In genomic region chr5:138641547-138642298, GRCh38 we compare ENCODE assay signal across 9 cellular contexts.
DNase-seq lines count a peak whose midpoint lies in the region; ATAC-seq and TF ChIP-seq lines count a peak whose summit lies in the region.
"Had no signal": no experiment of that assay in that cellular context is flagged by ENCODE, and none has a peak within 500 bp of the region (broad histone marks: within the 10 kb centered on the region; RNA-seq: fewer than 3 reads in every experiment).

No MANE protein-coding gene starts in this region.

- intact Hi-C loops in activated T-helper 2 cell treated with anti-CD3 and anti-CD28 coated beads, Interferon-gamma antibody, Interleukin-2, Interleukin-4, amounts not matched to agents 10 μg/mL and 5 μg/mL and 100 μg/mL, durations not matched to agents 14 hours and 24 hours and 36 hours (cut with micrococcal nuclease), result loop anchor here (1.0 to 2.0 kb wide), 2 partner anchors 259 to 621 kb away; no protein-coding TSS in a partner anchor

- no peaks in the 10 kb centered on the region for H3K36me3 ChIP-seq in CD4-positive, CD25-positive, alpha-beta regulatory T cell (ENCODE audit: control insufficient read depth, insufficient read depth, low read length)
- no peaks in the 10 kb centered on the region for H3K36me3 ChIP-seq in tibial nerve

- H3K4me1 Mint-ChIP-seq in CD4-positive, CD25-positive, alpha-beta regulatory T cell, result no peaks in the 10 kb centered on the region
- H3K4me1 Mint-ChIP-seq in activated T-helper 2 cell treated with anti-CD3 and anti-CD28 coated beads, Interferon-gamma antibody, Interleukin-2, Interleukin-4, amounts not matched to agents 10 μg/mL and 5 μg/mL and 100 μg/mL, durations not matched to agents 14 hours and 24 hours and 36 hours (ENCODE audit: low read depth), result no peaks in the 10 kb centered on the region
- H3K4me1 Mint-ChIP-seq in osteocyte (ENCODE audit: unreplicated experiment), result peaks cover 2% of the 10 kb centered on the region
- H3K4me1 Mint-ChIP-seq: IgD-negative memory B cell had no signal

- peak overlapping the region in 1 of 3 donors; percentile 83 for H3K27ac Mint-ChIP-seq in CD4-positive, CD25-positive, alpha-beta regulatory T cell
- H3K27ac Mint-ChIP-seq in activated T-helper 2 cell treated with anti-CD3 and anti-CD28 coated beads, Interferon-gamma antibody, Interleukin-2, Interleukin-4, amounts not matched to agents 10 μg/mL and 5 μg/mL and 100 μg/mL, durations not matched to agents 14 hours and 24 hours and 36 hours, result no peak overlapping the region
- no peak overlapping the region for H3K27ac Mint-ChIP-seq in osteocyte (ENCODE audit: unreplicated experiment)
- H3K27ac Mint-ChIP-seq: IgD-negative memory B cell had no signal

- no peak for TF ChIP-seq EP300 in tibial nerve (IDR thresholded peaks at IDR 0.05)

- H3K4me3 Mint-ChIP-seq in CD4-positive, CD25-positive, alpha-beta regulatory T cell, result no peak overlapping the region
- no peak overlapping the region for H3K4me3 Mint-ChIP-seq in activated T-helper 2 cell treated with anti-CD3 and anti-CD28 coated beads, Interferon-gamma antibody, Interleukin-2, Interleukin-4, amounts not matched to agents 10 μg/mL and 5 μg/mL and 100 μg/mL, durations not matched to agents 14 hours and 24 hours and 36 hours (ENCODE audit: low read depth)
- no peak overlapping the region for H3K4me3 Mint-ChIP-seq in osteocyte (ENCODE audit: unreplicated experiment)
- H3K4me3 Mint-ChIP-seq: IgD-negative memory B cell had no signal

- no peak for ATAC-seq in CD4-positive, CD25-positive, alpha-beta regulatory T cell (ENCODE audit: low read depth in 2 of 2)
- ATAC-seq in HG02678 (IDR thresholded peaks at IDR 0.05; ENCODE audit: unreplicated experiment), result no peak

- no peaks in the 10 kb centered on the region for H3K4me1 ChIP-seq in CD4-positive, CD25-positive, alpha-beta regulatory T cell (ENCODE audit: control insufficient read depth, insufficient read depth, low read length, poor library complexity, severe bottlenecking)
- H3K4me1 ChIP-seq in tibial nerve, result peaks cover 0 to 5% (median 0%) of the 10 kb centered on the region in 4 donors

- H3K9me3 ChIP-seq in CD4-positive, CD25-positive, alpha-beta regulatory T cell (ENCODE audit: control insufficient read depth in 2 of 2, low read length in 2 of 2), result no peaks in the 10 kb centered on the region
- H3K9me3 ChIP-seq in tibial nerve, result no peaks in the 10 kb centered on the region

- peaks cover 24% of the 10 kb centered on the region for H3K27me3 ChIP-seq in CD4-positive, CD25-positive, alpha-beta regulatory T cell (ENCODE audit: control insufficient read depth, insufficient read depth, low read length)
- H3K27me3 ChIP-seq in HL-60 (ENCODE audit: insufficient read depth, poor library complexity, severe bottlenecking), result peaks cover 4% of the 10 kb centered on the region
- no peaks in the 10 kb centered on the region for H3K27me3 ChIP-seq in tibial nerve

- TF ChIP-seq CTCF in HL-60 (IDR thresholded peaks at IDR 0.05; ENCODE audit: insufficient read depth, low read length), result no peak
- peak; percentile 85 for TF ChIP-seq CTCF in osteocyte (IDR thresholded peaks at IDR 0.05)
- TF ChIP-seq CTCF in tibial nerve (IDR thresholded peaks at IDR 0.05), result peak; percentile 40 to 70 (median 64)

- H3K36me3 Mint-ChIP-seq in CD4-positive, CD25-positive, alpha-beta regulatory T cell, result no peaks in the 10 kb centered on the region
- H3K36me3 Mint-ChIP-seq in activated T-helper 2 cell treated with anti-CD3 and anti-CD28 coated beads, Interferon-gamma antibody, Interleukin-2, Interleukin-4, amounts not matched to agents 10 μg/mL and 5 μg/mL and 100 μg/mL, durations not matched to agents 14 hours and 24 hours and 36 hours (ENCODE audit: low read depth), result no peaks in the 10 kb centered on the region
- H3K36me3 Mint-ChIP-seq in osteocyte (ENCODE audit: unreplicated experiment), result no peaks in the 10 kb centered on the region
- H3K36me3 Mint-ChIP-seq: IgD-negative memory B cell had no signal

- H3K4me3 ChIP-seq in CD4-positive, CD25-positive, alpha-beta regulatory T cell (ENCODE audit: low read depth, low read length), result no peak overlapping the region
- H3K4me3 ChIP-seq in HL-60 (replicated peaks; ENCODE audit: insufficient read depth, low read length) (no peak overlapping the region), tibial nerve (no peak overlapping the region)

- peaks cover 56% of the 10 kb centered on the region for H3K27me3 Mint-ChIP-seq in CD4-positive, CD25-positive, alpha-beta regulatory T cell
- H3K27me3 Mint-ChIP-seq in activated T-helper 2 cell treated with anti-CD3 and anti-CD28 coated beads, Interferon-gamma antibody, Interleukin-2, Interleukin-4, amounts not matched to agents 10 μg/mL and 5 μg/mL and 100 μg/mL, durations not matched to agents 14 hours and 24 hours and 36 hours (ENCODE audit: low read depth), result peaks cover 69% of the 10 kb centered on the region
- H3K27me3 Mint-ChIP-seq in osteocyte (ENCODE audit: unreplicated experiment), result peaks cover 10% of the 10 kb centered on the region

- no peak for TF ChIP-seq POLR2A in tibial nerve (IDR thresholded peaks at IDR 0.05)

- no peak overlapping the region for H3K27ac ChIP-seq in CD4-positive, CD25-positive, alpha-beta regulatory T cell (ENCODE audit: insufficient read depth, low read length, poor library complexity, severe bottlenecking)
- H3K27ac ChIP-seq in HL-60 (replicated peaks) (no peak overlapping the region), tibial nerve (no peak overlapping the region)

- H3K9me3 Mint-ChIP-seq in CD4-positive, CD25-positive, alpha-beta regulatory T cell, result no peaks in the 10 kb centered on the region
- no peaks in the 10 kb centered on the region for H3K9me3 Mint-ChIP-seq in activated T-helper 2 cell treated with anti-CD3 and anti-CD28 coated beads, Interferon-gamma antibody, Interleukin-2, Interleukin-4, amounts not matched to agents 10 μg/mL and 5 μg/mL and 100 μg/mL, durations not matched to agents 14 hours and 24 hours and 36 hours
- no peaks in the 10 kb centered on the region for H3K9me3 Mint-ChIP-seq in osteocyte (ENCODE audit: unreplicated experiment)
- H3K9me3 Mint-ChIP-seq: IgD-negative memory B cell had no signal

- 61% methylated on average over 18 of the region's 18 CpGs for WGBS in tibial nerve, 2 donors

- peak; percentile 26 to 62 (median 42) for DNase-seq in CD4-positive, CD25-positive, alpha-beta regulatory T cell
- DNase-seq in HL-60 (ENCODE audit: low read depth in 1 of 2, low spot score in 1 of 2), result peak; percentile 13 to 41
- peak; percentile 56 for DNase-seq in RPMI7951 (ENCODE audit: low read depth)
- peak; percentile 61 for DNase-seq in activated T-helper 2 cell treated with anti-CD3 and anti-CD28 coated beads, Interferon-gamma antibody, Interleukin-2, Interleukin-4, amounts not matched to agents 10 μg/mL and 5 μg/mL and 100 μg/mL, durations not matched to agents 14 hours and 24 hours and 36 hours (ENCODE audit: low spot score)
- DNase-seq in germinal center (ENCODE audit: low spot score), result peak; percentile 59
- DNase-seq in osteocyte (ENCODE audit: extremely low spot score, unreplicated experiment), result peak; percentile 89
- peak; percentile 59 to 84 for DNase-seq in tibial nerve (ENCODE audit: low spot score in 2 of 2)

Comparison
In these comparisons a context has a peak if more than half of its experiments do, and no peak if none do; other contexts are left out.
1. DNase-seq: peak in every context shown above with its lines; median percentile 89 in osteocyte; 72 in tibial nerve; 61 in activated T-helper 2 cell treated with anti-CD3 and anti-CD28 coated beads, Interferon-gamma antibody, Interleukin-2, Interleukin-4, amounts not matched to agents 10 μg/mL and 5 μg/mL and 100 μg/mL, durations not matched to agents 14 hours and 24 hours and 36 hours; 59 in germinal center; 56 in RPMI7951; 42 in CD4-positive, CD25-positive, alpha-beta regulatory T cell; 27 in HL-60.